Comparison of ENCODE assay signal across 13 cellular contexts in the genomic region with DNA sequence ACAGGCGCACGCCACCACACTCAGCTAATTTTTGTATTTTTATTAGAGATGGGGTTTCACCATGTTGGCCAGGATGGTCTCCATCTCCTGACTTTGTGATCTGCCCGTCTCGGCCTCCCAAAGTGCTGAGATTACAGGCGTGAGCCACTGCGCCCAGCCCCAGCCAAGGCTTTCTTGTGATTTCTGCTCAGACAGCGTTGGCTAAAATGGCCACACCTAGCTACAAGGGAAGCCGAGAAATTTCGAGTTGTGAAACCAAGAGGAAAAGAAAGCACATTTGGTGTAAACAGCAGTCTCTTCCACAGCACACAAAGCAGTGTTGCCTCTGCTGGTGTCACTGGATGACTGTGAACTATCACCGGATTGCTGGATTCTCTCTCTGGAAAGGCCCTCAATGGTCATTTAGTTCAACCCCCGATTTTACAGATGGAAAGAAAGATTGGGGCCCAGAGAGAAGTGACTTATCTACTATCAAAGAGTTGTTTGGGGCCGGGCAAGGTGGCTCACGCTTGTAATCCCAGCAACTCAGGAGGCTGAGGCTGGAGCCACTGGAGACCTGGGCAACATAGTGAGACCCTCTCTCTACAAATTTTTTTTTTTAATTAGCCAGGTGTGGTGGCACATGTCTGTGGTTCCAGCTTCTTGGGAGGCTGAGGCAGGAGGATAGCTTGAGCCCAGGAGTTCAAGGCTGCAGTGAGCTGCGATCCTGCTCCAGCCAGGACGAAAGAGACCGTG. TPM values are rescaled to one million over a fixed set of nuclear protein-coding genes. Genes with fewer than 3 reads are reported as not detected.
A peak's percentile ranks its signal among the peaks of the same experiment; 100 is the strongest.
DNase-seq lines count a peak whose midpoint lies in the region; ATAC-seq and TF ChIP-seq lines count a peak whose summit lies in the region.
"Had no signal": no experiment of that assay in that cellular context is flagged by ENCODE, and none has a peak within 500 bp of the region (broad histone marks: within the 10 kb centered on the region; RNA-seq: fewer than 3 reads in every experiment).

No MANE protein-coding gene starts in this region.

- peaks cover 23% of the 10 kb centered on the region for H3F3A ChIP-seq in MM.1S (ENCODE audit: insufficient read depth, low read length)

- H3K4me3 Mint-ChIP-seq in activated naive CD4-positive, alpha-beta T cell treated with anti-CD3 and anti-CD28 coated beads, Interleukin-2, amount 50 U/mL, for 24 hours, result no peak overlapping the region
- H3K4me3 Mint-ChIP-seq: neural progenitor cell had no signal

- no peak overlapping the region for H3K9ac ChIP-seq in MM.1S (ENCODE audit: low read length)
- H3K9ac ChIP-seq: neural progenitor cell, SK-N-SH had no signal

- H3K27ac ChIP-seq in MM.1S (ENCODE audit: low read length) (no peak overlapping the region), esophagus squamous epithelium (peak overlapping the region in 3 of 4 donors; percentile 13 to 81 (median 58)), stomach (peak overlapping the region; percentile 11 to 100 (median 66))
- H3K27ac ChIP-seq: neural progenitor cell had no signal

- no peaks in the 10 kb centered on the region for H3K9me3 Mint-ChIP-seq in activated naive CD4-positive, alpha-beta T cell treated with anti-CD3 and anti-CD28 coated beads, Interleukin-2, amount 50 U/mL, for 24 hours
- H3K9me3 Mint-ChIP-seq: neural progenitor cell had no signal

- H3K4me3 ChIP-seq in MM.1S (ENCODE audit: low read length) (no peak overlapping the region), esophagus squamous epithelium (no peak overlapping the region), stomach (no peak overlapping the region)
- H3K4me3 ChIP-seq: breast epithelium, dorsolateral prefrontal cortex, neural progenitor cell had no signal

- peaks cover 61% of the 10 kb centered on the region for H3K4me1 Mint-ChIP-seq in activated naive CD4-positive, alpha-beta T cell treated with anti-CD3 and anti-CD28 coated beads, Interleukin-2, amount 50 U/mL, for 24 hours

- no peak for ATAC-seq in GM19463 (IDR thresholded peaks at IDR 0.05; ENCODE audit: unreplicated experiment)
- no peak for ATAC-seq in HG02588 (IDR thresholded peaks at IDR 0.05; ENCODE audit: unreplicated experiment)

- no peaks in the 10 kb centered on the region for H3K36me3 Mint-ChIP-seq in activated naive CD4-positive, alpha-beta T cell treated with anti-CD3 and anti-CD28 coated beads, Interleukin-2, amount 50 U/mL, for 24 hours
- H3K36me3 Mint-ChIP-seq: neural progenitor cell had no signal

- H3K27ac Mint-ChIP-seq in activated naive CD4-positive, alpha-beta T cell treated with anti-CD3 and anti-CD28 coated beads, Interleukin-2, amount 50 U/mL, for 24 hours, result peak overlapping the region; percentile 69

- H3K4me1 ChIP-seq in MM.1S (ENCODE audit: low read length) (peaks cover 40% of the 10 kb centered on the region), esophagus squamous epithelium (peaks cover 9 to 66% (median 30%) of the 10 kb centered on the region in 3 donors), stomach (peaks cover 41 to 86% (median 71%) of the 10 kb centered on the region in 4 donors)

- no peaks in the 10 kb centered on the region for H3K9me3 ChIP-seq in MM.1S (replicated peaks; ENCODE audit: insufficient read depth, low read length)
- no peaks in the 10 kb centered on the region for H3K9me3 ChIP-seq in esophagus squamous epithelium
- no peaks in the 10 kb centered on the region for H3K9me3 ChIP-seq in stomach
- H3K9me3 ChIP-seq: breast epithelium, SK-N-SH had no signal

- no peak for TF ChIP-seq EP300 in stomach (IDR thresholded peaks at IDR 0.05)

- no peaks in the 10 kb centered on the region for H4K20me1 ChIP-seq in MM.1S (ENCODE audit: insufficient read depth, low read length)

- no peak for DNase-seq in activated naive CD4-positive, alpha-beta T cell (lab: John Stamatoyannopoulos, UW)
- DNase-seq in MM.1S (no peak), esophagus squamous epithelium (lab: John Stamatoyannopoulos, UW) (no peak), stomach (no peak), iPS-NIHi11 (ENCODE audit: low spot score) (no peak)
- DNase-seq: dorsolateral prefrontal cortex, NCI-H1048, SK-N-SH had no signal

- TF ChIP-seq POLR2A in esophagus squamous epithelium (IDR thresholded peaks at IDR 0.05), result no peak
- no peak for TF ChIP-seq POLR2A in stomach (IDR thresholded peaks at IDR 0.05)

- H3K36me3 ChIP-seq in MM.1S (replicated peaks; ENCODE audit: insufficient read depth, low read length) (no peaks in the 10 kb centered on the region), esophagus squamous epithelium (no peaks in the 10 kb centered on the region), stomach (no peaks in the 10 kb centered on the region)
- H3K36me3 ChIP-seq: breast epithelium, neural progenitor cell had no signal

- H3K27me3 ChIP-seq in MM.1S (replicated peaks; ENCODE audit: insufficient read depth, low read length) (no peaks in the 10 kb centered on the region), esophagus squamous epithelium (no peaks in the 10 kb centered on the region), stomach (no peaks in the 10 kb centered on the region)
- H3K27me3 ChIP-seq: breast epithelium had no signal

- no peak overlapping the region for H2AFZ ChIP-seq in MM.1S (ENCODE audit: low read length)
- H2AFZ ChIP-seq: neural progenitor cell had no signal

- H3K79me2 ChIP-seq in MM.1S (ENCODE audit: low read length), result no peaks in the 10 kb centered on the region

- peak overlapping the region; percentile 2; the same call in 1 of the 2 replicates for H3K4me2 ChIP-seq in MM.1S (ENCODE audit: low read depth, low read length)
- H3K4me2 ChIP-seq: neural progenitor cell, SK-N-SH had no signal

- WGBS in esophagus squamous epithelium, 2 donors, result 83 to 87% methylated on average over 7 to 15 of the region's 16 CpGs
- 84 to 92% (median 86%) methylated on average over 16 of the region's 16 CpGs for WGBS in stomach, 5 donors

- H3K27me3 Mint-ChIP-seq in activated naive CD4-positive, alpha-beta T cell treated with anti-CD3 and anti-CD28 coated beads, Interleukin-2, amount 50 U/mL, for 24 hours, result no peaks in the 10 kb centered on the region

- no peaks in the 10 kb centered on the region for H3K9me2 ChIP-seq in MM.1S (replicated peaks; ENCODE audit: insufficient read depth, low read length)
- H3K9me2 ChIP-seq: SK-N-SH had no signal

- intact Hi-C loops in esophagus squamous epithelium (cut with DNase I) (no loop called here), stomach (cut with DNase I; ENCODE audit: low total_unique reads) (loop anchor here (10.0 kb wide), 1 partner anchor 96 kb away; a partner anchor contains a TSS)

- TF ChIP-seq CTCF in MM.1S (IDR thresholded peaks at IDR 0.05; ENCODE audit: low read length) (no peak), esophagus squamous epithelium (IDR thresholded peaks at IDR 0.05) (no peak), stomach (IDR thresholded peaks at IDR 0.05) (no peak)

RNA-seq across cellular contexts. Expression of a gene that starts 5.4 kb away (rescaled TPM):
- 10 to 100 TPM; 27.3 to 52.8 (median 32.2) TPM for total RNA-seq in esophagus squamous epithelium
- total RNA-seq in stomach, result 100 to 1,000 TPM in 2 of 5 donors, 10 to 100 TPM in 3; 10.5 to 174 (median 68.7) TPM
- 10 to 100 TPM; 20.8 to 27.3 (median 25.7) TPM for polyA plus RNA-seq in stomach
